In genomic region chr18:48770243-48770642, GRCh38 we compare ENCODE assay signal across 17 cellular contexts.
DNase-seq lines count a peak whose midpoint lies in the region; ATAC-seq, FAIRE-seq and TF ChIP-seq lines count a peak whose summit lies in the region.
"Had no signal": no experiment of that assay in that cellular context is flagged by ENCODE, and none has a peak within 500 bp of the region (broad histone marks: within the 10 kb centered on the region; RNA-seq: fewer than 3 reads in every experiment).

No MANE protein-coding gene starts in this region.

- ATAC-seq in lower lobe of right lung (no peak), GM19452 (IDR thresholded peaks at IDR 0.05; ENCODE audit: unreplicated experiment) (no peak), HG03565 (IDR thresholded peaks at IDR 0.05; ENCODE audit: unreplicated experiment) (no peak)
- ATAC-seq: A549, GM12878 had no signal

- TF ChIP-seq CTCF in lower lobe of right lung (IDR thresholded peaks at IDR 0.05) (no peak), endodermal cell (conservative IDR thresholded peaks at IDR 0.05) (no peak)

- intact Hi-C loops in lower lobe of right lung (cut with DNase I): no loop called here

- no peaks in the 10 kb centered on the region for H3K9me3 Mint-ChIP-seq in endodermal cell
- H3K9me3 Mint-ChIP-seq: CD8-positive, alpha-beta memory T cell; HFFc6 had no signal

- no peak overlapping the region; the same call in 1 of the 2 replicates for H3K27ac ChIP-seq in BLaER1
- H3K27ac ChIP-seq in BLaER1 treated with 17β-estradiol and CSF1 and Interleukin-3, amounts not matched to agents 10 nM and 100 nM: no peak overlapping the region
- no peak overlapping the region for H3K27ac ChIP-seq in lower lobe of right lung
- no peak overlapping the region for H3K27ac ChIP-seq in endodermal cell (ENCODE audit: low read depth, low read length)
- H3K27ac ChIP-seq: A549, HL-60 had no signal

- 96 to 98% methylated on average over 7 to 8 of the region's 8 CpGs for WGBS in endodermal cell (ENCODE audit: insufficient coverage in 1 of 2, insufficient read length in 1 of 2), 2 experiments

- no peak overlapping the region for H3K4me3 Mint-ChIP-seq in endodermal cell
- H3K4me3 Mint-ChIP-seq: CD8-positive, alpha-beta memory T cell; HFFc6 had no signal

- H3K27me3 ChIP-seq in BLaER1 (no peaks in the 10 kb centered on the region), lower lobe of right lung (ENCODE audit: low read depth) (no peaks in the 10 kb centered on the region), endodermal cell (ENCODE audit: control insufficient read depth, insufficient read depth, low read length, poor library complexity, severe bottlenecking) (no peaks in the 10 kb centered on the region)
- H3K27me3 ChIP-seq in BLaER1 treated with 17β-estradiol and CSF1 and Interleukin-3, amounts not matched to agents 10 nM and 100 nM: no peaks in the 10 kb centered on the region
- H3K27me3 ChIP-seq: BE2C had no signal

- H3K36me3 Mint-ChIP-seq in endodermal cell (ENCODE audit: low read depth): peaks cover 12% of the 10 kb centered on the region

- H3K9ac ChIP-seq in BLaER1: no peak overlapping the region
- peak overlapping the region in 1 of 11 experiments; percentile 3; a peak in 2 of 22 replicates for H3K9ac ChIP-seq in BLaER1 treated with 17β-estradiol and CSF1 and Interleukin-3, amounts not matched to agents 10 nM and 100 nM
- H3K9ac ChIP-seq in endodermal cell (ENCODE audit: extremely low read depth, low read length, poor library complexity, severe bottlenecking): no peak overlapping the region

- H3K36me3 ChIP-seq in BLaER1 (peaks cover 21% of the 10 kb centered on the region; the same call in 1 of the 2 replicates), lower lobe of right lung (peaks cover 9% of the 10 kb centered on the region), endodermal cell (ENCODE audit: control insufficient read depth, insufficient read depth, low read length) (peaks cover 9% of the 10 kb centered on the region)
- peaks cover 0 to 53% (median 5%) of the 10 kb centered on the region in 11 experiments; a peak in 9 of 22 replicates for H3K36me3 ChIP-seq in BLaER1 treated with 17β-estradiol and CSF1 and Interleukin-3, amounts not matched to agents 10 nM and 100 nM
- H3K36me3 ChIP-seq: BE2C, HAP-1 had no signal

- no peak overlapping the region for H3K27ac Mint-ChIP-seq in endodermal cell

- H4K20me1 ChIP-seq in BLaER1: peaks cover 11% of the 10 kb centered on the region; the same call in 1 of the 2 replicates
- H4K20me1 ChIP-seq in BLaER1 treated with 17β-estradiol and CSF1 and Interleukin-3, amounts not matched to agents 10 nM and 100 nM: peaks cover 0 to 62% (median 6%) of the 10 kb centered on the region in 11 experiments; a peak in 7 of 22 replicates

- no peak for TF ChIP-seq POLR2A in GM12892 (IDR thresholded peaks at IDR 0.05; ENCODE audit: low read depth, low read length)

- H3K4me1 Mint-ChIP-seq in endodermal cell: peaks cover 6% of the 10 kb centered on the region

- no peaks in the 10 kb centered on the region for H3K27me3 Mint-ChIP-seq in endodermal cell (ENCODE audit: insufficient read depth)

- H3K4me1 ChIP-seq in BLaER1 (peaks cover 46% of the 10 kb centered on the region), lower lobe of right lung (no peaks in the 10 kb centered on the region), endodermal cell (ENCODE audit: control insufficient read depth, insufficient read depth, low read length) (no peaks in the 10 kb centered on the region)
- H3K4me1 ChIP-seq in BLaER1 treated with 17β-estradiol and CSF1 and Interleukin-3, amounts not matched to agents 10 nM and 100 nM: peaks cover 7 to 56% (median 47%) of the 10 kb centered on the region in 10 experiments; a peak in 19 of 20 replicates
- H3K4me1 ChIP-seq: A549, BE2C had no signal

- no peak for FAIRE-seq in GM12892 (lab: Jason Lieb, UNC)
- FAIRE-seq: A549 had no signal

- peak overlapping the region; percentile 69 for H3K4me2 ChIP-seq in BLaER1
- peak overlapping the region in 9 of 11 experiments; percentile 54 to 93 (median 79); a peak in 18 of 22 replicates for H3K4me2 ChIP-seq in BLaER1 treated with 17β-estradiol and CSF1 and Interleukin-3, amounts not matched to agents 10 nM and 100 nM
- H3K4me2 ChIP-seq: A549 had no signal

- DNase-seq in cerebellar cortex (ENCODE audit: low spot score) (peak; percentile 25), lower lobe of right lung (peak; percentile 30), endodermal cell (no peak), GM12892 (ENCODE audit: insufficient read length) (no peak)
- DNase-seq: BE2C; Caco-2; CD8-positive, alpha-beta memory T cell; GOT3; HFFc6 had no signal

- H3K4me3 ChIP-seq in BLaER1 (no peak overlapping the region), lower lobe of right lung (no peak overlapping the region), endodermal cell (ENCODE audit: low read length) (no peak overlapping the region)
- H3K4me3 ChIP-seq in BLaER1 treated with 17β-estradiol and CSF1 and Interleukin-3, amounts not matched to agents 10 nM and 100 nM: no peak overlapping the region
- H3K4me3 ChIP-seq: A549, GM12878, HAP-1 had no signal

- no peaks in the 10 kb centered on the region for H3K9me3 ChIP-seq in BLaER1
- 0 out of 22 replicates have a peak, but pooled peaks cover 0 to 4% (median 0%) of the 10 kb centered on the region in 11 experiments for H3K9me3 ChIP-seq in BLaER1 treated with 17β-estradiol and CSF1 and Interleukin-3, amounts not matched to agents 10 nM and 100 nM (replicated peaks in 1 of 11)
- H3K9me3 ChIP-seq in lower lobe of right lung: no peaks in the 10 kb centered on the region
- peaks cover 3% of the 10 kb centered on the region for H3K9me3 ChIP-seq in endodermal cell (ENCODE audit: control insufficient read depth, low read length)
- H3K9me3 ChIP-seq: A549, BE2C, Caco-2, HAP-1 had no signal

Comparison
In these comparisons a context has a peak if more than half of its experiments do, and no peak if none do; other contexts are left out.
1. DNase-seq: peak in cerebellar cortex (single experiment) and lower lobe of right lung (single experiment); none in endodermal cell (single experiment) and GM12892 (single experiment).